Comparison of ENCODE assay signal across 20 cellular contexts in genomic region chr3:129291487-129291886, GRCh38. TPM values are rescaled to one million over a fixed set of nuclear protein-coding genes. Genes with fewer than 3 reads are reported as not detected.
DNase-seq lines count a peak whose midpoint lies in the region; ATAC-seq and TF ChIP-seq lines count a peak whose summit lies in the region.
"Had no signal": no experiment of that assay in that cellular context is flagged by ENCODE, and none has a peak within 500 bp of the region (broad histone marks: within the 10 kb centered on the region; RNA-seq: fewer than 3 reads in every experiment).

No MANE protein-coding gene starts in this region.

- POLR2A ChIA-PET in HEK293 (lab: Yijun Ruan, JAX): interaction anchor here (0.7 kb wide), 1 partner anchor 11 kb away, joined by 3 read pairs; no protein-coding TSS in a partner anchor

- DNase-seq in NCI-H526 treated with DMSO at 0.1 percent for 48 hours (lab: John Stamatoyannopoulos, UW) (peak; percentile 74), choroid plexus epithelial cell (ENCODE audit: low read depth) (peak; percentile 52), myocyte (ENCODE audit: low read depth) (peak; percentile 51), NCI-H2081 treated with DMSO at 0.1 percent for 48 hours (lab: John Stamatoyannopoulos, UW) (no peak), islet precursor cell (no peak)
- DNase-seq: activated B cell treated with CpG ODN at 0.5 μM for 24 hours; activated CD4-positive, alpha-beta T cell treated with anti-CD3 and anti-CD28 coated beads, Interleukin-2, amount 50 U/mL, for 48 hours; AML-193; CD4-positive, alpha-beta memory T cell; effector memory CD8-positive, alpha-beta T cell; mammary epithelial cell; NCI-H1417 treated with DMSO at 0.1 percent for 48 hours; NCI-H2107; psoas muscle; T1000 had no signal

- H3K4me1 ChIP-seq in HEK293 (ENCODE audit: control insufficient read depth, insufficient read depth, low read length): no peaks in the 10 kb centered on the region
- H3K4me1 ChIP-seq: breast epithelium had no signal

- no peak overlapping the region for H3K4me3 ChIP-seq in HEK293 (ENCODE audit: low read depth, low read length)
- no peak overlapping the region for H3K4me3 ChIP-seq in choroid plexus epithelial cell (ENCODE audit: low read depth, low read length)
- H3K4me3 ChIP-seq: breast epithelium, esophagus muscularis mucosa, psoas muscle, skin epidermis had no signal

- no peak overlapping the region for H3K27ac ChIP-seq in HEK293 (ENCODE audit: extremely low read depth, low read depth, low read length)
- H3K27ac ChIP-seq: breast epithelium, psoas muscle, skin epidermis had no signal

- H3K36me3 ChIP-seq in HEK293 (ENCODE audit: control insufficient read depth in 2 of 2, insufficient read depth in 1 of 2, low read length in 2 of 2): peaks cover 28 to 79% of the 10 kb centered on the region in 2 experiments; a peak in 2 of 3 replicates
- H3K36me3 ChIP-seq: breast epithelium had no signal

- TF ChIP-seq CTCF in HEK293 (tag by site-specific recombination; IDR thresholded peaks at IDR 0.05) (no peak), choroid plexus epithelial cell (conservative IDR thresholded peaks at IDR 0.05; ENCODE audit: low read depth, low read length) (no peak)

- ATAC-seq in GM18498 (IDR thresholded peaks at IDR 0.05; ENCODE audit: unreplicated experiment): no peak
- ATAC-seq: effector memory CD8-positive, alpha-beta T cell; psoas muscle had no signal

- CTCF ChIA-PET in HEK293 (lab: Yijun Ruan, JAX): interaction anchor here (0.6 kb wide), 1 partner anchor 995 kb away, joined by 3 read pairs; no protein-coding TSS in a partner anchor

- no peaks in the 10 kb centered on the region for H3K9me3 ChIP-seq in HEK293 (ENCODE audit: control insufficient read depth, insufficient read depth, low read depth, low read length)
- H3K9me3 ChIP-seq: breast epithelium, esophagus muscularis mucosa, psoas muscle had no signal

TF ChIP-seq in HEK293, 187 proteins besides CTCF, POLR2A, EP300 and RAD21:
- TF ChIP-seq ZNF555 (tag by site-specific recombination; conservative IDR thresholded peaks at IDR 0.05) (no peak), ZNF23 (tag by site-specific recombination; IDR thresholded peaks at IDR 0.05; ENCODE audit: borderline replicate concordance) (no peak), ZBTB20 (tag by site-specific recombination; IDR thresholded peaks at IDR 0.05) (no peak), ZNF488 (tag by site-specific recombination; IDR thresholded peaks at IDR 0.05) (no peak), PRDM10 (tag by site-specific recombination; IDR thresholded peaks at IDR 0.05) (peak; percentile 68), ZNF10 (tag by site-specific recombination; IDR thresholded peaks at IDR 0.05) (no peak)
TF ChIP-seq in HEK293: peak in this region for 1.

RNA-seq across cellular contexts. Expression of gene HMCES, which starts 12.8 kb away (rescaled TPM):
- 10.6 and 16.1 TPM in 2 replicates for total RNA-seq in myocyte
- polyA plus RNA-seq in myocyte (2012): 33.0 TPM

RNA-seq across cellular contexts. Expression of gene COPG1, which starts 42.1 kb away (rescaled TPM):
- 161 and 231 TPM in 2 replicates for total RNA-seq in myocyte
- 245 TPM for polyA plus RNA-seq in myocyte (2012)

Comparison
In these comparisons a context has a peak if more than half of its experiments do, and no peak if none do; other contexts are left out.
1. DNase-seq: peak in NCI-H526 treated with DMSO at 0.1 percent for 48 hours (single experiment), choroid plexus epithelial cell (single experiment) and myocyte (single experiment); none in NCI-H2081 treated with DMSO at 0.1 percent for 48 hours (single experiment) and islet precursor cell (single experiment).